ENCODE assay signal across 1 cellular context in genomic region chr4:148481644-148482043, GRCh38.
TF ChIP-seq lines count a peak whose summit lies in the region.

No MANE protein-coding gene starts in this region.

TF ChIP-seq in GM23338, 12 proteins besides CTCF, POLR2A, EP300 and RAD21 (continued from another document):
- TF ChIP-seq, protein P1, sequence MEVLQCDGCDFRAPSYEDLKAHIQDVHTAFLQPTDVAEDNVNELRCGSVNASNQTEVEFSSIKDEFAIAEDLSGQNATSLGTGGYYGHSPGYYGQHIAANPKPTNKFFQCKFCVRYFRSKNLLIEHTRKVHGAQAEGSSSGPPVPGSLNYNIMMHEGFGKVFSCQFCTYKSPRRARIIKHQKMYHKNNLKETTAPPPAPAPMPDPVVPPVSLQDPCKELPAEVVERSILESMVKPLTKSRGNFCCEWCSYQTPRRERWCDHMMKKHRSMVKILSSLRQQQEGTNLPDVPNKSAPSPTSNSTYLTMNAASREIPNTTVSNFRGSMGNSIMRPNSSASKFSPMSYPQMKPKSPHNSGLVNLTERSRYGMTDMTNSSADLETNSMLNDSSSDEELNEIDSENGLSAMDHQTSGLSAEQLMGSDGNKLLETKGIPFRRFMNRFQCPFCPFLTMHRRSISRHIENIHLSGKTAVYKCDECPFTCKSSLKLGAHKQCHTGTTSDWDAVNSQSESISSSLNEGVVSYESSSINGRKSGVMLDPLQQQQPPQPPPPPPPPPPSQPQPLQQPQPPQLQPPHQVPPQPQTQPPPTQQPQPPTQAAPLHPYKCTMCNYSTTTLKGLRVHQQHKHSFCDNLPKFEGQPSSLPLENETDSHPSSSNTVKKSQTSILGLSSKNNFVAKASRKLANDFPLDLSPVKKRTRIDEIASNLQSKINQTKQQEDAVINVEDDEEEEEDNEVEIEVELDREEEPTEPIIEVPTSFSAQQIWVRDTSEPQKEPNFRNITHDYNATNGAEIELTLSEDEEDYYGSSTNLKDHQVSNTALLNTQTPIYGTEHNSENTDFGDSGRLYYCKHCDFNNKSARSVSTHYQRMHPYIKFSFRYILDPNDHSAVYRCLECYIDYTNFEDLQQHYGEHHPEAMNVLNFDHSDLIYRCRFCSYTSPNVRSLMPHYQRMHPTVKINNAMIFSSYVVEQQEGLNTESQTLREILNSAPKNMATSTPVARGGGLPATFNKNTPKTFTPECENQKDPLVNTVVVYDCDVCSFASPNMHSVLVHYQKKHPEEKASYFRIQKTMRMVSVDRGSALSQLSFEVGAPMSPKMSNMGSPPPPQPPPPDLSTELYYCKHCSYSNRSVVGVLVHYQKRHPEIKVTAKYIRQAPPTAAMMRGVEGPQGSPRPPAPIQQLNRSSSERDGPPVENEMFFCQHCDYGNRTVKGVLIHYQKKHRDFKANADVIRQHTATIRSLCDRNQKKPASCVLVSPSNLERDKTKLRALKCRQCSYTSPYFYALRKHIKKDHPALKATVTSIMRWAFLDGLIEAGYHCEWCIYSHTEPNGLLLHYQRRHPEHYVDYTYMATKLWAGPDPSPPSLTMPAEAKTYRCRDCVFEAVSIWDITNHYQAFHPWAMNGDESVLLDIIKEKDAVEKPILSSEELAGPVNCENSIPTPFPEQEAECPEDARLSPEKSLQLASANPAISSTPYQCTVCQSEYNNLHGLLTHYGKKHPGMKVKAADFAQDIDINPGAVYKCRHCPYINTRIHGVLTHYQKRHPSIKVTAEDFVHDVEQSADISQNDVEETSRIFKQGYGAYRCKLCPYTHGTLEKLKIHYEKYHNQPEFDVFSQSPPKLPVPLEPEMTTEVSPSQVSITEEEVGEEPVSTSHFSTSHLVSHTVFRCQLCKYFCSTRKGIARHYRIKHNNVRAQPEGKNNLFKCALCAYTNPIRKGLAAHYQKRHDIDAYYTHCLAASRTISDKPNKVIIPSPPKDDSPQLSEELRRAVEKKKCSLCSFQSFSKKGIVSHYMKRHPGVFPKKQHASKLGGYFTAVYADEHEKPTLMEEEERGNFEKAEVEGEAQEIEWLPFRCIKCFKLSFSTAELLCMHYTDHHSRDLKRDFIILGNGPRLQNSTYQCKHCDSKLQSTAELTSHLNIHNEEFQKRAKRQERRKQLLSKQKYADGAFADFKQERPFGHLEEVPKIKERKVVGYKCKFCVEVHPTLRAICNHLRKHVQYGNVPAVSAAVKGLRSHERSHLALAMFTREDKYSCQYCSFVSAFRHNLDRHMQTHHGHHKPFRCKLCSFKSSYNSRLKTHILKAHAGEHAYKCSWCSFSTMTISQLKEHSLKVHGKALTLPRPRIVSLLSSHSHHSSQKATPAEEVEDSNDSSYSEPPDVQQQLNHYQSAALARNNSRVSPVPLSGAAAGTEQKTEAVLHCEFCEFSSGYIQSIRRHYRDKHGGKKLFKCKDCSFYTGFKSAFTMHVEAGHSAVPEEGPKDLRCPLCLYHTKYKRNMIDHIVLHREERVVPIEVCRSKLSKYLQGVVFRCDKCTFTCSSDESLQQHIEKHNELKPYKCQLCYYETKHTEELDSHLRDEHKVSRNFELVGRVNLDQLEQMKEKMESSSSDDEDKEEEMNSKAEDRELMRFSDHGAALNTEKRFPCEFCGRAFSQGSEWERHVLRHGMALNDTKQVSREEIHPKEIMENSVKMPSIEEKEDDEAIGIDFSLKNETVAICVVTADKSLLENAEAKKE (CRISPR knock-in tag; IDR thresholded peaks at IDR 0.05): no peak
- no peak for TF ChIP-seq JUNB (IDR thresholded peaks at IDR 0.05; ENCODE audit: unreplicated experiment)
- no peak for TF ChIP-seq POLR2AphosphoS5 (IDR thresholded peaks at IDR 0.05; ENCODE audit: low read depth)
- TF ChIP-seq, protein P2, sequence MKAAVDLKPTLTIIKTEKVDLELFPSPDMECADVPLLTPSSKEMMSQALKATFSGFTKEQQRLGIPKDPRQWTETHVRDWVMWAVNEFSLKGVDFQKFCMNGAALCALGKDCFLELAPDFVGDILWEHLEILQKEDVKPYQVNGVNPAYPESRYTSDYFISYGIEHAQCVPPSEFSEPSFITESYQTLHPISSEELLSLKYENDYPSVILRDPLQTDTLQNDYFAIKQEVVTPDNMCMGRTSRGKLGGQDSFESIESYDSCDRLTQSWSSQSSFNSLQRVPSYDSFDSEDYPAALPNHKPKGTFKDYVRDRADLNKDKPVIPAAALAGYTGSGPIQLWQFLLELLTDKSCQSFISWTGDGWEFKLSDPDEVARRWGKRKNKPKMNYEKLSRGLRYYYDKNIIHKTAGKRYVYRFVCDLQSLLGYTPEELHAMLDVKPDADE (IDR thresholded peaks at IDR 0.05): no peak
- TF ChIP-seq EZH2phosphoT487 (IDR thresholded peaks at IDR 0.05; ENCODE audit: unreplicated experiment): no peak
- TF ChIP-seq CREB1 (CRISPR knock-in tag; IDR thresholded peaks at IDR 0.05; ENCODE audit: low read depth): no peak
